11 cellular contexts compared by ENCODE assay signal in genomic region chr19:53267623-53268022, GRCh38. TPM values are rescaled to one million over a fixed set of nuclear protein-coding genes. Genes with fewer than 3 reads are reported as not detected.
"Had no signal": no experiment of that assay in that cellular context is flagged by ENCODE, and none has a peak within 500 bp of the region (broad histone marks: within the 10 kb centered on the region; RNA-seq: fewer than 3 reads in every experiment).

Gene VN1R4 (minus strand): TSS chr19:53267723. CDS start chr19:53267665, 58 bp downstream.

RNA-seq across cellular contexts. Expression of gene VN1R4, which starts in this region (rescaled TPM):
- total RNA-seq: M059J; NCI-H460; OCI-LY7; PC-9; Right ventricle myocardium inferior; RPMI7951; SJCRH30; SK-MEL-5; T-cell; T-helper 1 cell treated with Interleukin-12 subunit alpha and Interleukin-12 subunit beta and Interleukin-4 antibody, amounts not matched to agents 30 ng/mL and 1 ng/mL, for 36 hours; T-helper 17 cell had no signal
